In genomic region chr2:179263015-179263414, GRCh38 we compare ENCODE assay signal across 7 cellular contexts. TPM values are rescaled to one million over a fixed set of nuclear protein-coding genes. Genes with fewer than 3 reads are reported as not detected.
DNase-seq lines count a peak whose midpoint lies in the region; ATAC-seq, FAIRE-seq and TF ChIP-seq lines count a peak whose summit lies in the region.

No MANE protein-coding gene starts in this region.

- FAIRE-seq in frontal cortex (lab: Jason Lieb, UNC), result no peak

- H2AFZ ChIP-seq in HCT116 (ENCODE audit: low read depth, low read length, poor library complexity, severe bottlenecking) (peak overlapping the region; percentile 15), hepatocyte (peak overlapping the region; percentile 94)

- DNase-seq in HCT116 (ENCODE audit: low read depth, low spot score), result no peak
- DNase-seq in WTC11 (ENCODE audit: low spot score), result no peak
- no peak for DNase-seq in hepatocyte (ENCODE audit: low spot score)
- DNase-seq in SKM-1 treated with dmso at 0.1 percent for 144 hours (lab: John Stamatoyannopoulos, UW; ENCODE audit: unreplicated experiment), result no peak
- no peak for DNase-seq in frontal cortex (ENCODE audit: low spot score in 2 of 2)

- H3K9me3 ChIP-seq in HCT116 (ENCODE audit: control insufficient read depth in 1 of 2, insufficient read depth in 1 of 2, low read depth in 1 of 2, low read length in 2 of 2), result no peaks in the 10 kb centered on the region
- H3K9me3 ChIP-seq in hepatocyte (ENCODE audit: low read depth), result no peaks in the 10 kb centered on the region

- H3K9ac ChIP-seq in HCT116 (ENCODE audit: low read length), result peak overlapping the region; percentile 68

- TF ChIP-seq POLR2A in HCT116 (IDR thresholded peaks at IDR 0.05; ENCODE audit: borderline replicate concordance, extremely low read depth, insufficient read depth, insufficient read length), result no peak

- 14% methylated on average over 4 of the region's 4 CpGs for WGBS in hepatocyte (ENCODE audit: low lambda C conversion rate, missing lambda C conversion rate)

- ATAC-seq in HCT116 (no peak), WTC11 (no peak), HG03432 (IDR thresholded peaks at IDR 0.05; ENCODE audit: unreplicated experiment) (no peak)
- ATAC-seq in stimulated activated memory B cell treated with anti-CD40 and anti-IgM and Interleukin-4, amounts not matched to agents 10 μg/mL and 1 μg/mL and 100 μg/mL, for 72 hours, result no peak

- no peaks in the 10 kb centered on the region for H3K36me3 Mint-ChIP-seq in WTC11
- no peaks in the 10 kb centered on the region for H3K36me3 Mint-ChIP-seq in stimulated activated memory B cell treated with anti-CD40 and anti-IgM and Interleukin-4, amounts not matched to agents 10 μg/mL and 1 μg/mL and 100 μg/mL, for 72 hours

- peaks cover 13% of the 10 kb centered on the region for H3K27me3 Mint-ChIP-seq in WTC11 (ENCODE audit: low read depth)
- H3K27me3 Mint-ChIP-seq in stimulated activated memory B cell treated with anti-CD40 and anti-IgM and Interleukin-4, amounts not matched to agents 10 μg/mL and 1 μg/mL and 100 μg/mL, for 72 hours, result no peaks in the 10 kb centered on the region

- TF ChIP-seq RAD21 in HCT116 (IDR thresholded peaks at IDR 0.05; ENCODE audit: low read depth), result no peak

- H3K27me3 ChIP-seq in HCT116 (ENCODE audit: insufficient read depth, low read length), result no peaks in the 10 kb centered on the region
- H3K27me3 ChIP-seq in hepatocyte, result no peaks in the 10 kb centered on the region

- intact Hi-C loops in HCT116 (cut with micrococcal nuclease), result no loop called here

- H3K4me1 ChIP-seq in HCT116 (ENCODE audit: control insufficient read depth in 1 of 2, insufficient read depth in 2 of 2, low read length in 2 of 2), result peaks cover 8 to 22% of the 10 kb centered on the region in 2 experiments; a peak in 3 of 4 replicates
- peaks cover 6% of the 10 kb centered on the region for H3K4me1 ChIP-seq in hepatocyte (ENCODE audit: insufficient read depth)

- peak overlapping the region; percentile 83 for H3K4me3 Mint-ChIP-seq in WTC11
- H3K4me3 Mint-ChIP-seq in stimulated activated memory B cell treated with anti-CD40 and anti-IgM and Interleukin-4, amounts not matched to agents 10 μg/mL and 1 μg/mL and 100 μg/mL, for 72 hours, result peak overlapping the region; percentile 92

- no peaks in the 10 kb centered on the region for H3K36me3 ChIP-seq in HCT116 (ENCODE audit: control insufficient read depth in 1 of 2, insufficient read depth in 2 of 2, low read length in 2 of 2)
- no peaks in the 10 kb centered on the region for H3K36me3 ChIP-seq in hepatocyte (replicated peaks; ENCODE audit: insufficient read depth, low read depth)

- H3K4me3 ChIP-seq in HCT116 (replicated peaks in 1 of 2; ENCODE audit: low read depth in 1 of 2, low read length in 2 of 2) (peak overlapping the region; percentile 71 to 86), hepatocyte (peak overlapping the region; percentile 83)

- H4K20me1 ChIP-seq in HCT116 (ENCODE audit: insufficient read depth), result no peaks in the 10 kb centered on the region
- H4K20me1 ChIP-seq in hepatocyte (ENCODE audit: insufficient read depth, poor library complexity, severe bottlenecking), result peaks cover 29% of the 10 kb centered on the region

- POLR2A ChIA-PET in HCT116 (lab: Charles Lee) (no interaction called here), WTC11 (lab: Charles Lee) (no interaction called here)

- H3K27ac ChIP-seq in HCT116 (ENCODE audit: low read depth, low read length), result no peak overlapping the region
- H3K27ac ChIP-seq in hepatocyte, result peak overlapping the region; percentile 95

- CTCF ChIA-PET in HCT116 (lab: Charles Lee) (no interaction called here), WTC11 (lab: Charles Lee) (no interaction called here)

- no peaks in the 10 kb centered on the region for H3K9me3 Mint-ChIP-seq in WTC11
- H3K9me3 Mint-ChIP-seq in stimulated activated memory B cell treated with anti-CD40 and anti-IgM and Interleukin-4, amounts not matched to agents 10 μg/mL and 1 μg/mL and 100 μg/mL, for 72 hours, result no peaks in the 10 kb centered on the region

- TF ChIP-seq CTCF in HCT116 (IDR thresholded peaks at IDR 0.05 in 2 of 3, conservative IDR thresholded peaks at IDR 0.05 in 1 of 3; ENCODE audit: borderline replicate concordance in 1 of 3, insufficient read depth in 1 of 3, low read depth in 2 of 3, low read length in 2 of 3) (no peak), WTC11 (IDR thresholded peaks at IDR 0.05) (no peak), hepatocyte (IDR thresholded peaks at IDR 0.05; ENCODE audit: poor library complexity) (no peak)

- RAD21 ChIA-PET in HCT116 (lab: Charles Lee; ENCODE audit: low non-redundant PET in 1 of 2, low total read pairs in 2 of 2, uncharacterized antibody in 2 of 2, unreplicated experiment in 2 of 2), result no interaction called here

- H3K27ac Mint-ChIP-seq in WTC11, result no peak overlapping the region
- H3K27ac Mint-ChIP-seq in stimulated activated memory B cell treated with anti-CD40 and anti-IgM and Interleukin-4, amounts not matched to agents 10 μg/mL and 1 μg/mL and 100 μg/mL, for 72 hours, result peak overlapping the region; percentile 90

- TSS peak; percentile 59 for BruUV-seq in HCT116 (replicated peaks; lab: Mats Ljungman, UMichigan)

- peaks cover 27% of the 10 kb centered on the region for H3K4me1 Mint-ChIP-seq in WTC11
- peaks cover 36% of the 10 kb centered on the region for H3K4me1 Mint-ChIP-seq in stimulated activated memory B cell treated with anti-CD40 and anti-IgM and Interleukin-4, amounts not matched to agents 10 μg/mL and 1 μg/mL and 100 μg/mL, for 72 hours

- H3K79me2 ChIP-seq in HCT116 (ENCODE audit: insufficient read depth, low read length) (peaks cover 23% of the 10 kb centered on the region), hepatocyte (peaks cover 53% of the 10 kb centered on the region)

- peak overlapping the region; percentile 98 for H3K4me2 ChIP-seq in HCT116 (ENCODE audit: low read length)
- peak overlapping the region; percentile 82 for H3K4me2 ChIP-seq in hepatocyte

- H3K9me2 ChIP-seq in HCT116 (ENCODE audit: insufficient read depth), result no peaks in the 10 kb centered on the region
- no peaks in the 10 kb centered on the region for H3K9me2 ChIP-seq in hepatocyte (replicated peaks; ENCODE audit: insufficient read depth)

TF ChIP-seq in HCT116, 20 proteins besides CTCF, POLR2A, EP300 and RAD21:
- TF ChIP-seq TCF7L2 (IDR thresholded peaks at IDR 0.05; ENCODE audit: borderline replicate concordance, extremely low read depth, insufficient read depth, insufficient read length), result no peak
- TF ChIP-seq YY1 (IDR thresholded peaks at IDR 0.05; ENCODE audit: extremely low read depth, insufficient replicate concordance, low read depth, low read length), result no peak
- no peak for TF ChIP-seq ZFX (IDR thresholded peaks at IDR 0.05)
- TF ChIP-seq ATF3 (IDR thresholded peaks at IDR 0.05), result no peak
- TF ChIP-seq SP1 (IDR thresholded peaks at IDR 0.05; ENCODE audit: low read depth), result no peak
- TF ChIP-seq ELF1 (IDR thresholded peaks at IDR 0.05; ENCODE audit: borderline replicate concordance, low read depth), result no peak
- 0 out of 2 replicates have a peak, but pooled peaks have one; percentile 14 for TF ChIP-seq CEBPB (IDR thresholded peaks at IDR 0.05; ENCODE audit: low read depth)

TF ChIP-seq in WTC11, 78 proteins besides CTCF, POLR2A, EP300 and RAD21 (continues in another document):
- TF ChIP-seq PREB (CRISPR knock-in tag; IDR thresholded peaks at IDR 0.05; ENCODE audit: borderline replicate concordance) (no peak), ZNF232 (CRISPR knock-in tag; IDR thresholded peaks at IDR 0.05) (no peak), STAT6 (CRISPR knock-in tag; conservative IDR thresholded peaks at IDR 0.05; ENCODE audit: low read depth) (no peak), ZMAT4 (CRISPR knock-in tag; IDR thresholded peaks at IDR 0.05) (no peak), USF2 (CRISPR knock-in tag; IDR thresholded peaks at IDR 0.05) (no peak)

RNA-seq across cellular contexts. Expression of gene SESTD1, which starts 1.6 kb away (rescaled TPM):
- 26.6 TPM for total RNA-seq in HCT116 (2021; ENCODE audit: unreplicated experiment)
- polyA plus RNA-seq in HCT116 (2012), result 6.7 and 7.2 TPM in 2 replicates
- total RNA-seq in WTC11 (2021), result 37.9 to 59.9 TPM (median 40.6 TPM) in 3 replicates
- total RNA-seq in hepatocyte, result 24.3 and 34.7 TPM in 2 replicates
- 42.4 and 44.0 TPM in 2 replicates for polyA plus RNA-seq in hepatocyte
- total RNA-seq in frontal cortex, result 70.9 TPM
